8 cellular contexts compared by ENCODE assay signal in genomic region chr5:178589180-178590140, GRCh38. TPM values are rescaled to one million over a fixed set of nuclear protein-coding genes. Genes with fewer than 3 reads are reported as not detected.
DNase-seq lines count a peak whose midpoint lies in the region; ATAC-seq and TF ChIP-seq lines count a peak whose summit lies in the region.

No MANE protein-coding gene starts in this region.

- peaks cover 2% of the 10 kb centered on the region for H3K9me3 Mint-ChIP-seq in CD4-positive, alpha-beta T cell
- peaks cover 9% of the 10 kb centered on the region for H3K9me3 Mint-ChIP-seq in activated naive CD8-positive, alpha-beta T cell treated with anti-CD3 and anti-CD28 coated beads for 36 hours

- peaks cover 62% of the 10 kb centered on the region for H3K27me3 Mint-ChIP-seq in CD4-positive, alpha-beta T cell
- peaks cover 53% of the 10 kb centered on the region for H3K27me3 Mint-ChIP-seq in activated naive CD8-positive, alpha-beta T cell treated with anti-CD3 and anti-CD28 coated beads for 36 hours

- CTCF ChIA-PET in CD4-positive, alpha-beta T cell (lab: Charles Lee): interaction anchor here (1.1 kb wide), 1 partner anchor 33 kb away, joined by 4 read pairs; no protein-coding TSS in a partner anchor

- H3K4me1 Mint-ChIP-seq in CD4-positive, alpha-beta T cell (ENCODE audit: low read depth): peaks cover 10% of the 10 kb centered on the region
- H3K4me1 Mint-ChIP-seq in activated naive CD8-positive, alpha-beta T cell treated with anti-CD3 and anti-CD28 coated beads for 36 hours: peaks cover 5% of the 10 kb centered on the region

- no peaks in the 10 kb centered on the region for H3K36me3 ChIP-seq in iPS-15b (ENCODE audit: control insufficient read depth, insufficient read depth, low read length)
- no peaks in the 10 kb centered on the region for H3K36me3 ChIP-seq in smooth muscle cell (ENCODE audit: low read depth)

- intact Hi-C loops in CD4-positive, alpha-beta T cell (cut with DNase I, micrococcal nuclease): loop anchor here in 1 of 2 experiments (10.0 kb wide), 1 partner anchor 355 kb away; the partner anchor contains the start of gene PHYKPL

- H3K4me3 ChIP-seq in iPS-15b (ENCODE audit: low read depth, low read length): peak overlapping the region; percentile 69
- peak overlapping the region; percentile 53 for H3K4me3 ChIP-seq in smooth muscle cell

- POLR2A ChIA-PET in CD4-positive, alpha-beta T cell (lab: Charles Lee): no interaction called here

- peaks cover 6% of the 10 kb centered on the region for H3K4me1 ChIP-seq in iPS-15b (ENCODE audit: control insufficient read depth, insufficient read depth, low read length)
- H3K4me1 ChIP-seq in smooth muscle cell (ENCODE audit: low read depth): peaks cover 12% of the 10 kb centered on the region

- H3K4me3 Mint-ChIP-seq in CD4-positive, alpha-beta T cell: peak overlapping the region; percentile 60
- no peak overlapping the region for H3K4me3 Mint-ChIP-seq in activated naive CD8-positive, alpha-beta T cell treated with anti-CD3 and anti-CD28 coated beads for 36 hours

- H3F3A ChIP-seq in smooth muscle cell (ENCODE audit: low read depth): peaks cover 6% of the 10 kb centered on the region

- H3K27ac ChIP-seq in CD4-positive, alpha-beta T cell (ENCODE audit: low read depth, low read length): no peak overlapping the region
- H3K27ac ChIP-seq in smooth muscle cell (ENCODE audit: low read depth): no peak overlapping the region

- no peak for TF ChIP-seq CTCF in CD4-positive, alpha-beta T cell (IDR thresholded peaks at IDR 0.05)
- peak; percentile 23 for TF ChIP-seq CTCF in smooth muscle cell (IDR thresholded peaks at IDR 0.05; ENCODE audit: borderline replicate concordance, insufficient read depth, poor library complexity, severe bottlenecking)

- H3K9me3 ChIP-seq in CD4-positive, alpha-beta T cell (ENCODE audit: control insufficient read depth, low read length): peaks cover 5% of the 10 kb centered on the region
- no peaks in the 10 kb centered on the region for H3K9me3 ChIP-seq in iPS-15b (ENCODE audit: control insufficient read depth, insufficient read depth, low read length)
- H3K9me3 ChIP-seq in smooth muscle cell (replicated peaks; ENCODE audit: low read depth): no peaks in the 10 kb centered on the region

- peaks cover 7% of the 10 kb centered on the region for H3K36me3 Mint-ChIP-seq in CD4-positive, alpha-beta T cell (ENCODE audit: low read depth)
- peaks cover 8% of the 10 kb centered on the region for H3K36me3 Mint-ChIP-seq in activated naive CD8-positive, alpha-beta T cell treated with anti-CD3 and anti-CD28 coated beads for 36 hours

- H3K4me2 ChIP-seq in smooth muscle cell: peak overlapping the region; percentile 97

- peaks cover 43% of the 10 kb centered on the region for H3K27me3 ChIP-seq in CD4-positive, alpha-beta T cell (ENCODE audit: control insufficient read depth, insufficient read depth, low read length)
- H3K27me3 ChIP-seq in iPS-15b (ENCODE audit: control insufficient read depth, insufficient read depth, low read length): peaks cover 25% of the 10 kb centered on the region
- peaks cover 19% of the 10 kb centered on the region for H3K27me3 ChIP-seq in smooth muscle cell (ENCODE audit: low read depth)

- no peaks in the 10 kb centered on the region for H3K79me2 ChIP-seq in smooth muscle cell (ENCODE audit: low read depth)

- peak overlapping the region; percentile 71 for H3K9ac ChIP-seq in iPS-15b (ENCODE audit: low read depth, low read length)
- no peak overlapping the region for H3K9ac ChIP-seq in smooth muscle cell (ENCODE audit: low read depth)

- H4K20me1 ChIP-seq in smooth muscle cell (ENCODE audit: low read depth): no peaks in the 10 kb centered on the region

- WGBS in smooth muscle cell (ENCODE audit: low lambda C conversion rate): 12% methylated on average over 88 of the region's 91 CpGs

- H3K27ac Mint-ChIP-seq in CD4-positive, alpha-beta T cell: no peak overlapping the region
- H3K27ac Mint-ChIP-seq in activated naive CD8-positive, alpha-beta T cell treated with anti-CD3 and anti-CD28 coated beads for 36 hours: no peak overlapping the region

- H2AFZ ChIP-seq in smooth muscle cell (ENCODE audit: low read depth): no peak overlapping the region

- no peak for ATAC-seq in CD4-positive, alpha-beta T cell (ENCODE audit: poor library complexity)
- peak; percentile 12 for ATAC-seq in HG03354 (IDR thresholded peaks at IDR 0.05; ENCODE audit: poor library complexity, severe bottlenecking, unreplicated experiment)
- no peak for ATAC-seq in HG03025 (IDR thresholded peaks at IDR 0.05; ENCODE audit: low FRiP score, unreplicated experiment)

- DNase-seq in CD4-positive, alpha-beta T cell: no peak
- DNase-seq in activated naive CD8-positive, alpha-beta T cell treated with anti-CD3 and anti-CD28 coated beads for 36 hours: peak; percentile 38
- no peak for DNase-seq in smooth muscle cell (lab: John Stamatoyannopoulos, UW; ENCODE audit: unreplicated experiment)
- no peak for DNase-seq in SW480 (ENCODE audit: low spot score)
- DNase-seq in stimulated activated CD4-positive, alpha-beta T cell treated with anti-CD3 and anti-CD28 coated beads, Interleukin-4, amount 100 ng/mL, for 24 hours: no peak

RNA-seq across cellular contexts. Expression of gene COL23A1, which starts 0.7 kb away (rescaled TPM):
- not detected for total RNA-seq in CD4-positive, alpha-beta T cell
- under 1 TPM; 0.21 to 0.22 TPM for total RNA-seq in activated naive CD8-positive, alpha-beta T cell treated with anti-CD3 and anti-CD28 coated beads for 36 hours
- total RNA-seq in smooth muscle cell: 5.3 and 8.1 TPM in 2 replicates
- 24.0 and 27.4 TPM in 2 replicates for polyA plus RNA-seq in smooth muscle cell

RNA-seq across cellular contexts. Expression of gene CLK4, which starts 37.4 kb away (rescaled TPM):
- 100 to 1,000 TPM; 109 to 123 TPM for total RNA-seq in CD4-positive, alpha-beta T cell
- total RNA-seq in activated naive CD8-positive, alpha-beta T cell treated with anti-CD3 and anti-CD28 coated beads for 36 hours: 10 to 100 TPM; 15.6 to 16.8 TPM
- 21.9 and 25.7 TPM in 2 replicates for total RNA-seq in smooth muscle cell
- 8.9 and 10.3 TPM in 2 replicates for polyA plus RNA-seq in smooth muscle cell
